In genomic region chr17:78738245-78738644, GRCh38 we compare ENCODE assay signal across 15 cellular contexts. TPM values are rescaled to one million over a fixed set of nuclear protein-coding genes. Genes with fewer than 3 reads are reported as not detected.
DNase-seq lines count a peak whose midpoint lies in the region; ATAC-seq, FAIRE-seq and TF ChIP-seq lines count a peak whose summit lies in the region.
"Had no signal": no experiment of that assay in that cellular context is flagged by ENCODE, and none has a peak within 500 bp of the region (broad histone marks: within the 10 kb centered on the region; RNA-seq: fewer than 3 reads in every experiment).

No MANE protein-coding gene starts in this region.

- peak overlapping the region; percentile 2 for H3K4me3 Mint-ChIP-seq in activated T-cell treated with anti-CD3 and anti-CD28 coated beads, Interleukin-2, amount 50 U/mL, for 4 hours

- H3K79me2 ChIP-seq in MM.1S (ENCODE audit: low read length) (peaks cover 100% of the 10 kb centered on the region), GM12878 (ENCODE audit: control insufficient read depth, insufficient read depth, low read length) (peaks cover 98% of the 10 kb centered on the region)

- no TSS peak for BruUV-seq in GM12878 (replicated peaks; lab: Mats Ljungman, UMichigan)

- TF ChIP-seq RAD21 in GM12878 (IDR thresholded peaks at IDR 0.05; ENCODE audit: insufficient read depth, low read depth, low read length) = no peak

- peaks cover 87% of the 10 kb centered on the region for H3K4me1 Mint-ChIP-seq in activated T-cell treated with anti-CD3 and anti-CD28 coated beads, Interleukin-2, amount 50 U/mL, for 4 hours (ENCODE audit: low read depth)

- H3K9me2 ChIP-seq in MM.1S (replicated peaks; ENCODE audit: insufficient read depth, low read length) = no peaks in the 10 kb centered on the region

- H3K9me3 ChIP-seq in MM.1S (replicated peaks; ENCODE audit: insufficient read depth, low read length) (no peaks in the 10 kb centered on the region), GM12878 (replicated peaks; ENCODE audit: control insufficient read depth, insufficient read depth, low read length) (no peaks in the 10 kb centered on the region), gastrocnemius medialis (no peaks in the 10 kb centered on the region)
- H3K9me3 ChIP-seq: ovary, transverse colon had no signal

- H3K4me3 ChIP-seq in MM.1S (ENCODE audit: low read length) (no peak overlapping the region), GM12878 (no peak overlapping the region), gastrocnemius medialis (no peak overlapping the region)
- H3K4me3 ChIP-seq: ovary, transverse colon had no signal

- no peaks in the 10 kb centered on the region for H3K36me3 ChIP-seq in MM.1S (replicated peaks; ENCODE audit: insufficient read depth, low read length)
- H3K36me3 ChIP-seq in GM12878 (ENCODE audit: control insufficient read depth in 2 of 2, insufficient read depth in 2 of 2, low read length in 1 of 2) = peaks cover 7% of the 10 kb centered on the region in 2 experiments
- no peaks in the 10 kb centered on the region for H3K36me3 ChIP-seq in gastrocnemius medialis
- H3K36me3 ChIP-seq: ovary, transverse colon had no signal

- intact Hi-C loops in GM12878 (cut with micrococcal nuclease; ENCODE audit: unreplicated experiment) (no loop called here), gastrocnemius medialis (cut with DNase I; ENCODE audit: low total_unique reads) (no loop called here)

- H3K36me3 Mint-ChIP-seq in activated T-cell treated with anti-CD3 and anti-CD28 coated beads, Interleukin-2, amount 50 U/mL, for 4 hours (ENCODE audit: insufficient read depth) = peaks cover 11% of the 10 kb centered on the region

- in situ Hi-C loops in GM12878 (cut with MboI) = no loop called here
- in situ Hi-C loops in gastrocnemius medialis (cut with MboI; ENCODE audit: low sequenced_read_pairs in 4 of 4) = no loop called here

- CTCF ChIA-PET in GM12878 (lab: Yijun Ruan, JAX) = interaction anchor here (0.8 to 11.7 kb wide), 7 partner anchors 9 to 42 kb away, joined by 3 to 85 read pairs (median 35); no protein-coding TSS in a partner anchor

- H3K27me3 ChIP-seq in MM.1S (replicated peaks; ENCODE audit: insufficient read depth, low read length) (no peaks in the 10 kb centered on the region), GM12878 (replicated peaks in 1 of 2; ENCODE audit: control insufficient read depth in 2 of 2, insufficient read depth in 2 of 2, low read length in 1 of 2) (no peaks in the 10 kb centered on the region), gastrocnemius medialis (no peaks in the 10 kb centered on the region)
- H3K27me3 ChIP-seq: ovary, transverse colon had no signal

- H3F3A ChIP-seq in MM.1S (ENCODE audit: insufficient read depth, low read length) = peaks cover 50% of the 10 kb centered on the region

- H3K9ac ChIP-seq in MM.1S (ENCODE audit: low read length) (no peak overlapping the region), GM12878 (ENCODE audit: control insufficient read depth, insufficient read depth, low read length) (no peak overlapping the region)

- H4K20me1 ChIP-seq in MM.1S (ENCODE audit: insufficient read depth, low read length) = no peaks in the 10 kb centered on the region
- H4K20me1 ChIP-seq in GM12878 (ENCODE audit: control insufficient read depth, insufficient read depth) = no peaks in the 10 kb centered on the region; the same call in 1 of the 2 replicates

- no peak for TF ChIP-seq EP300 in GM12878 (IDR thresholded peaks at IDR 0.05; ENCODE audit: borderline replicate concordance in 1 of 2, control insufficient read depth in 1 of 2, low read depth in 2 of 2, low read length in 2 of 2)

- H2AFZ ChIP-seq in MM.1S (ENCODE audit: low read length) (no peak overlapping the region), GM12878 (ENCODE audit: control insufficient read depth, low read depth, low read length) (no peak overlapping the region)

- no peak overlapping the region for H3K4me2 ChIP-seq in MM.1S (ENCODE audit: low read depth, low read length)
- H3K4me2 ChIP-seq in GM12878 (ENCODE audit: control insufficient read depth, insufficient read depth) = peak overlapping the region; percentile 89

- H3K27ac ChIP-seq in MM.1S (ENCODE audit: low read length) (no peak overlapping the region), GM12878 (ENCODE audit: control insufficient read depth, insufficient read depth) (peak overlapping the region; percentile 91; the same call in 1 of the 2 replicates), gastrocnemius medialis (peak overlapping the region; percentile 73 to 87 (median 82))
- H3K27ac ChIP-seq: ovary had no signal

- SMC1A ChIA-PET in GM12878 (lab: Charles Lee; ENCODE audit: uncharacterized antibody, unreplicated experiment) = interaction anchor here (0.7 to 20.6 kb wide), 9 partner anchors 8 to 43 kb away, joined by 3 to 490 read pairs (median 19); no protein-coding TSS in a partner anchor

- WGBS in GM12878 (ENCODE audit: insufficient coverage, insufficient replicate concordance, low lambda C conversion rate, missing lambda C conversion rate) = 53% methylated on average over 6 of the region's 6 CpGs

- H3K9me3 Mint-ChIP-seq in activated T-cell treated with anti-CD3 and anti-CD28 coated beads, Interleukin-2, amount 50 U/mL, for 4 hours = no peaks in the 10 kb centered on the region

- RAD21 ChIA-PET in GM12878 (lab: Charles Lee; ENCODE audit: unreplicated experiment) = interaction anchor here (0.6 to 20.3 kb wide), 5 partner anchors 10 to 42 kb away, joined by 3 to 537 read pairs (median 9); no protein-coding TSS in a partner anchor

- POLR2A ChIA-PET in GM12878 (lab: Charles Lee) = interaction anchor here (0.5 to 21.4 kb wide), 9 partner anchors 10 to 102 kb away, joined by 3 to 384 read pairs (median 5); partner anchors contain the start of gene USP36

- DNase-seq in activated T-cell treated with anti-CD3 and anti-CD28 coated beads, Interleukin-2, amount 50 U/mL, for 4 hours = no peak
- DNase-seq in activated T-cell treated with anti-CD3 and anti-CD28 coated beads for 4 hours (no peak), MM.1S (peak; percentile 5), GM12878 (ENCODE audit: low read depth, low spot score) (no peak), gastrocnemius medialis (no peak), CD1c-positive myeloid dendritic cell (ENCODE audit: extremely low spot score) (no peak), HPDE6-E6E7 (ENCODE audit: extremely low spot score) (no peak)
- DNase-seq in NK-92 treated with Interleukin-12 subunit alpha and Interleukin-12 subunit beta, amount 100 ng/mL, for 24 hours (lab: John Stamatoyannopoulos, UW) = no peak
- DNase-seq: activated CD4-positive, CD25-positive, alpha-beta regulatory T cell; midbrain; NCI-H2107; ovary; transverse colon had no signal

- TF ChIP-seq CTCF in MM.1S (IDR thresholded peaks at IDR 0.05; ENCODE audit: low read length) (no peak), GM12878 (IDR thresholded peaks at IDR 0.05 in 2 of 3, conservative IDR thresholded peaks at IDR 0.05 in 1 of 3; ENCODE audit: control insufficient read depth in 2 of 3, extremely low read depth in 1 of 3, insufficient read depth in 1 of 3, low read depth in 3 of 3, low read length in 3 of 3) (no peak), gastrocnemius medialis (IDR thresholded peaks at IDR 0.05 in 4 of 5, conservative IDR thresholded peaks at IDR 0.05 in 1 of 5) (no peak)

- no peak for FAIRE-seq in GM12878 (lab: Jason Lieb, UNC)
- FAIRE-seq: bronchial epithelial cell, frontal cortex had no signal

- H3K4me1 ChIP-seq in MM.1S (ENCODE audit: low read length) = peaks cover 63% of the 10 kb centered on the region
- H3K4me1 ChIP-seq in GM12878 (ENCODE audit: control insufficient read depth, insufficient read depth, low read length) = peaks cover 56% of the 10 kb centered on the region
- H3K4me1 ChIP-seq in gastrocnemius medialis = peaks cover 74 to 79% of the 10 kb centered on the region in 2 donors

- H3K27me3 Mint-ChIP-seq in activated T-cell treated with anti-CD3 and anti-CD28 coated beads, Interleukin-2, amount 50 U/mL, for 4 hours (ENCODE audit: low read depth) = no peaks in the 10 kb centered on the region

- ATAC-seq in activated T-cell treated with anti-CD3 and anti-CD28 coated beads, Interleukin-2, amount 50 U/mL, for 4 hours = no peak
- no peak for ATAC-seq in GM12878
- ATAC-seq in gastrocnemius medialis = no peak

- no peak for TF ChIP-seq POLR2A in GM12878 (IDR thresholded peaks at IDR 0.05; ENCODE audit: low read depth, low read length)
- TF ChIP-seq POLR2A in gastrocnemius medialis (IDR thresholded peaks at IDR 0.05) = no peak

RNA-seq across cellular contexts. Expression of gene CYTH1, which starts 43.8 kb away (rescaled TPM):
- total RNA-seq in activated T-cell treated with anti-CD3 and anti-CD28 coated beads, Interleukin-2, amount 50 U/mL, for 4 hours = 10 to 100 TPM; 55.9 to 99.3 (median 82.8) TPM
- total RNA-seq in GM12878 (2013; cell fraction: nucleolus; rRNA removed) = 559 and 619 TPM in 2 replicates
- total RNA-seq in GM12878 (2014; rRNA removed) = 92.6 and 97.8 TPM in 2 replicates
- total RNA-seq in GM12878 (2014; rRNA removed; fragmentation: Illumina TruSeq; extraction: Trizol) = 130 and 134 TPM in 2 replicates
- 165 and 167 TPM in 2 replicates for total RNA-seq in GM12878 (2021)
- polyA plus RNA-seq in GM12878 (2011; ENCODE audit: low read depth) = 88.3 TPM
- polyA plus RNA-seq in GM12878 (2011; rRNA removed) = 141 and 188 TPM in 2 replicates
- 170 and 179 TPM in 2 replicates for polyA plus RNA-seq in GM12878 (2011; cell fraction: cytosol; rRNA removed)
- 778 and 997 TPM in 2 replicates for polyA plus RNA-seq in GM12878 (2011; cell fraction: nucleus; rRNA removed)
- 136 and 161 TPM in 2 replicates for polyA plus RNA-seq in GM12878 (2012)
- polyA plus RNA-seq in GM12878 (2014; fragmentation: Illumina TruSeq; extraction: Trizol) = 160 and 179 TPM in 2 replicates
- 10 to 100 TPM in 1 of 2 experiments, 1 to 10 TPM in 1; 6.6 to 11.8 TPM for polyA plus RNA-seq in GM12878 (2014; fragmentation: Nextera tagmentation; extraction: Ambion mirVana)
- 162 and 172 TPM in 2 replicates for polyA plus RNA-seq in GM12878 (2014; rRNA removed)
- polyA plus RNA-seq in GM12878 (2016; fragmentation: Nextera tagmentation; extraction: Ambion mirVana) = 100 to 1,000 TPM; 138 to 153 TPM
- polyA minus RNA-seq in GM12878 (2011; rRNA and poly(A)+ RNA removed) = 135 and 140 TPM in 2 replicates
- 38.6 and 44.8 TPM in 2 replicates for polyA minus RNA-seq in GM12878 (2011; cell fraction: cytosol; rRNA and poly(A)+ RNA removed)
- polyA minus RNA-seq in GM12878 (2011; cell fraction: nucleus; rRNA and poly(A)+ RNA removed) = 165 and 192 TPM in 2 replicates
- total RNA-seq in gastrocnemius medialis = 10 to 100 TPM; 24.7 to 43.7 (median 32.4) TPM
